Comparison of ENCODE assay signal across 10 cellular contexts in genomic region chr7:13179011-13179574, GRCh38.
DNase-seq lines count a peak whose midpoint lies in the region; ATAC-seq and TF ChIP-seq lines count a peak whose summit lies in the region.
"Had no signal": no experiment of that assay in that cellular context is flagged by ENCODE, and none has a peak within 500 bp of the region (broad histone marks: within the 10 kb centered on the region; RNA-seq: fewer than 3 reads in every experiment).

No MANE protein-coding gene starts in this region.

- no peaks in the 10 kb centered on the region for H3K79me2 ChIP-seq in SK-N-SH (ENCODE audit: insufficient read depth)

- H3K36me3 ChIP-seq in SK-N-SH (replicated peaks in 1 of 2; ENCODE audit: control insufficient read depth in 1 of 2, insufficient read depth in 2 of 2, low read length in 1 of 2): no peaks in the 10 kb centered on the region

- DNase-seq in SK-N-SH: peak; percentile 4
- DNase-seq in iris pigment epithelial cell (ENCODE audit: low read depth): peak; percentile 8
- DNase-seq in substantia nigra (lab: John Stamatoyannopoulos, UW): no peak
- DNase-seq in stimulated activated CD4-positive, alpha-beta T cell treated with anti-CD3 and anti-CD28 coated beads, Interleukin-2, amount 100 ng/mL, for 48 hours: no peak
- no peak for DNase-seq in T-helper 9 cell
- DNase-seq: activated B cell treated with CpG ODN at 0.5 μM for 24 hours, NCI-H1694 had no signal

- TF ChIP-seq RAD21 in Ishikawa (IDR thresholded peaks at IDR 0.05; ENCODE audit: low read depth) (peak; percentile 36), SK-N-SH (IDR thresholded peaks at IDR 0.05; ENCODE audit: low read length) (peak; percentile 36; the same call in 1 of the 2 replicates)

- no peaks in the 10 kb centered on the region for H4K20me1 ChIP-seq in SK-N-SH (ENCODE audit: insufficient read depth)

- WGBS in SK-N-SH (ENCODE audit: low lambda C conversion rate): 7% methylated on average over 5 of the region's 5 CpGs

- H3K4me1 ChIP-seq in SK-N-SH (ENCODE audit: control insufficient read depth in 1 of 2, insufficient read depth in 2 of 2, low read depth in 1 of 2, low read length in 1 of 2): no peaks in the 10 kb centered on the region

- no peak overlapping the region for H2AFZ ChIP-seq in SK-N-SH (ENCODE audit: low read depth)

- no peak for TF ChIP-seq EP300 in Ishikawa (IDR thresholded peaks at IDR 0.05; ENCODE audit: borderline replicate concordance)
- TF ChIP-seq EP300 in SK-N-SH (IDR thresholded peaks at IDR 0.05; ENCODE audit: borderline replicate concordance in 1 of 2, low read depth in 1 of 2, low read length in 1 of 2): no peak

- no peaks in the 10 kb centered on the region for H3F3A ChIP-seq in SK-N-SH (replicated peaks; ENCODE audit: insufficient read depth)

- CTCF ChIA-PET in SK-N-SH (lab: Yijun Ruan, JAX): interaction anchor here (1.0 to 1.5 kb wide), 2 partner anchors 492 to 540 kb away, joined by 3 to 6 read pairs; partner anchors contain the start of gene ARL4A

- POLR2A ChIA-PET in SK-N-SH (lab: Yijun Ruan, JAX): no interaction called here

- no peak for ATAC-seq in GM21526 (IDR thresholded peaks at IDR 0.05; ENCODE audit: low FRiP score, unreplicated experiment)

- H3K27me3 ChIP-seq in SK-N-SH (ENCODE audit: insufficient read depth): peaks cover 5% of the 10 kb centered on the region; the same call in 1 of the 2 replicates

- no peak overlapping the region for H3K9ac ChIP-seq in SK-N-SH

- no peak overlapping the region for H3K4me2 ChIP-seq in SK-N-SH

- no peak overlapping the region for H3K4me3 ChIP-seq in SK-N-SH (ENCODE audit: low read depth in 2 of 2, low read length in 1 of 2)

- no peaks in the 10 kb centered on the region for H3K9me3 ChIP-seq in SK-N-SH

- no peaks in the 10 kb centered on the region for H3K9me2 ChIP-seq in SK-N-SH

- TF ChIP-seq CTCF in C4-2B (conservative IDR thresholded peaks at IDR 0.05) (peak; percentile 43), SK-N-SH (IDR thresholded peaks at IDR 0.05) (0 out of 2 replicates have a peak, but pooled peaks have one; percentile 21)

- no peak overlapping the region for H3K27ac ChIP-seq in C4-2B
- no peak overlapping the region for H3K27ac ChIP-seq in SK-N-SH (ENCODE audit: low read depth in 2 of 2, low read length in 1 of 2)
- H3K27ac ChIP-seq in substantia nigra (ENCODE audit: low read depth, low read length, poor library complexity, severe bottlenecking): no peak overlapping the region

TF ChIP-seq in Ishikawa, 13 proteins besides CTCF, POLR2A, EP300 and RAD21:
- TF ChIP-seq CREB1 (IDR thresholded peaks at IDR 0.05; ENCODE audit: low read depth): no peak
- TF ChIP-seq USF1 (IDR thresholded peaks at IDR 0.05): no peak
- TF ChIP-seq TEAD4 (IDR thresholded peaks at IDR 0.05): no peak
- TF ChIP-seq TAF1 (IDR thresholded peaks at IDR 0.05; ENCODE audit: low read depth): no peak

TF ChIP-seq in SK-N-SH, 30 proteins besides CTCF, POLR2A, EP300 and RAD21:
- TF ChIP-seq RFX5 (IDR thresholded peaks at IDR 0.05; ENCODE audit: low read length) (no peak), SMC3 (IDR thresholded peaks at IDR 0.05; ENCODE audit: low read depth, low read length) (0 out of 2 replicates have a peak, but pooled peaks have one; percentile 28), PBX3 (IDR thresholded peaks at IDR 0.05) (no peak), CHD2 (IDR thresholded peaks at IDR 0.05; ENCODE audit: low read length, partially characterized antibody) (no peak)

Comparison
In these comparisons a context has a peak if more than half of its experiments do, and no peak if none do; other contexts are left out.
1. DNase-seq: peak in SK-N-SH (single experiment) and iris pigment epithelial cell (single experiment); none in substantia nigra (0 of 49), stimulated activated CD4-positive, alpha-beta T cell treated with anti-CD3 and anti-CD28 coated beads, Interleukin-2, amount 100 ng/mL, for 48 hours (0 of 2) and T-helper 9 cell (single experiment).